In genomic region chr10:74419491-74420466, GRCh38 we compare ENCODE assay signal across 8 cellular contexts.
DNase-seq lines count a peak whose midpoint lies in the region; ATAC-seq and TF ChIP-seq lines count a peak whose summit lies in the region.

No MANE protein-coding gene starts in this region.

- no peak for TF ChIP-seq POLR2A in IMR-90 (IDR thresholded peaks at IDR 0.05; ENCODE audit: low read depth, low read length)

- no peak overlapping the region for H3K9ac ChIP-seq in IMR-90 (ENCODE audit: low read depth, low read length)
- H3K9ac ChIP-seq in SK-N-MC (ENCODE audit: insufficient read length): no peak overlapping the region

- peak overlapping the region; percentile 13; the same call in 1 of the 2 replicates for H3K18ac ChIP-seq in IMR-90 (ENCODE audit: low read depth, low read length)

- H3K9me3 ChIP-seq in IMR-90 (ENCODE audit: control insufficient read depth, insufficient read depth, low read length) (peaks cover 2% of the 10 kb centered on the region; the same call in 1 of the 2 replicates), SK-N-MC (ENCODE audit: low read depth, low read length) (no peaks in the 10 kb centered on the region)

- H3K14ac ChIP-seq in IMR-90 (replicated peaks; ENCODE audit: low read depth, low read length): no peak overlapping the region

- peaks cover 10% of the 10 kb centered on the region for H3K36me3 Mint-ChIP-seq in endothelial cell (ENCODE audit: low read depth, unreplicated experiment)
- H3K36me3 Mint-ChIP-seq in progenitor cell of endocrine pancreas (ENCODE audit: insufficient read depth): peaks cover 12% of the 10 kb centered on the region
- H3K36me3 Mint-ChIP-seq in activated T-helper 2 cell treated with anti-CD3 and anti-CD28 coated beads, Interferon-gamma antibody, Interleukin-2, Interleukin-4, amounts not matched to agents 10 μg/mL and 5 μg/mL and 100 μg/mL, durations not matched to agents 14 hours and 24 hours and 36 hours (ENCODE audit: low read depth): peaks cover 3% of the 10 kb centered on the region

- H2BK5ac ChIP-seq in IMR-90 (ENCODE audit: low read depth, low read length, poor library complexity, severe bottlenecking): no peak overlapping the region

- no peak overlapping the region for H2AK5ac ChIP-seq in IMR-90 (ENCODE audit: low read depth, low read length)

- no peak overlapping the region; a peak in 1 of 4 replicates for H4K8ac ChIP-seq in IMR-90 (ENCODE audit: low read depth in 2 of 2, low read length in 2 of 2)

- WGBS in IMR-90 (ENCODE audit: extremely low coverage in 2 of 2, insufficient read length in 1 of 2), 2 experiments: no CpG with 5 or more reads among the region's 3 CpGs

- H3K79me1 ChIP-seq in IMR-90 (ENCODE audit: low read depth in 1 of 2, low read length in 2 of 2): peaks cover 7 to 14% of the 10 kb centered on the region in 2 experiments; a peak in 2 of 4 replicates

- peak; percentile 40; the same call in 1 of the 2 replicates for TF ChIP-seq RAD21 in IMR-90 (IDR thresholded peaks at IDR 0.05; ENCODE audit: low read length)

- peaks cover 27% of the 10 kb centered on the region for H3K4me1 Mint-ChIP-seq in endothelial cell (ENCODE audit: unreplicated experiment)
- H3K4me1 Mint-ChIP-seq in progenitor cell of endocrine pancreas (ENCODE audit: low read depth): peaks cover 25% of the 10 kb centered on the region
- peaks cover 8% of the 10 kb centered on the region for H3K4me1 Mint-ChIP-seq in activated T-helper 2 cell treated with anti-CD3 and anti-CD28 coated beads, Interferon-gamma antibody, Interleukin-2, Interleukin-4, amounts not matched to agents 10 μg/mL and 5 μg/mL and 100 μg/mL, durations not matched to agents 14 hours and 24 hours and 36 hours (ENCODE audit: low read depth)

- H3K4me3 Mint-ChIP-seq in endothelial cell (ENCODE audit: unreplicated experiment) (no peak overlapping the region), progenitor cell of endocrine pancreas (ENCODE audit: low read depth) (no peak overlapping the region)
- no peak overlapping the region for H3K4me3 Mint-ChIP-seq in activated T-helper 2 cell treated with anti-CD3 and anti-CD28 coated beads, Interferon-gamma antibody, Interleukin-2, Interleukin-4, amounts not matched to agents 10 μg/mL and 5 μg/mL and 100 μg/mL, durations not matched to agents 14 hours and 24 hours and 36 hours (ENCODE audit: low read depth)

- POLR2A ChIA-PET in IMR-90 (lab: Charles Lee; ENCODE audit: unreplicated experiment): no interaction called here

- peaks cover 4% of the 10 kb centered on the region; the same call in 1 of the 2 replicates for H3K9me1 ChIP-seq in IMR-90 (ENCODE audit: insufficient read depth, low read length)

- no peak overlapping the region for H2AK9ac ChIP-seq in IMR-90 (replicated peaks; ENCODE audit: low read depth, low read length, poor library complexity)

- no TSS peak for BruUV-seq in IMR-90 (replicated peaks; lab: Mats Ljungman, UMichigan)

- peak; percentile 20 for DNase-seq in D341Med (ENCODE audit: low spot score)
- DNase-seq in IMR-90: peak; percentile 19
- no peak for DNase-seq in SK-N-MC (ENCODE audit: low read depth, low spot score)
- DNase-seq in endothelial cell (ENCODE audit: low spot score): peak; percentile 18
- DNase-seq in progenitor cell of endocrine pancreas (ENCODE audit: low spot score, unreplicated experiment): no peak
- no peak for DNase-seq in activated T-helper 2 cell treated with anti-CD3 and anti-CD28 coated beads, Interferon-gamma antibody, Interleukin-2, Interleukin-4, amounts not matched to agents 10 μg/mL and 5 μg/mL and 100 μg/mL, durations not matched to agents 14 hours and 24 hours and 36 hours (ENCODE audit: low spot score)

- H3K27me3 Mint-ChIP-seq in endothelial cell (ENCODE audit: unreplicated experiment): no peaks in the 10 kb centered on the region
- H3K27me3 Mint-ChIP-seq in progenitor cell of endocrine pancreas: no peaks in the 10 kb centered on the region
- no peaks in the 10 kb centered on the region for H3K27me3 Mint-ChIP-seq in activated T-helper 2 cell treated with anti-CD3 and anti-CD28 coated beads, Interferon-gamma antibody, Interleukin-2, Interleukin-4, amounts not matched to agents 10 μg/mL and 5 μg/mL and 100 μg/mL, durations not matched to agents 14 hours and 24 hours and 36 hours (ENCODE audit: low read depth)

- no peak overlapping the region for H2BK20ac ChIP-seq in IMR-90 (ENCODE audit: low read depth, low read length)

- no peaks in the 10 kb centered on the region for H3K36me3 ChIP-seq in IMR-90 (ENCODE audit: control insufficient read depth, insufficient read depth, low read length)
- H3K36me3 ChIP-seq in SK-N-MC (ENCODE audit: insufficient read depth, low read length): no peaks in the 10 kb centered on the region

- no peak overlapping the region for H3K27ac ChIP-seq in IMR-90 (ENCODE audit: insufficient read depth, low read length)
- peak overlapping the region; percentile 75 for H3K27ac ChIP-seq in SK-N-MC

- no peak overlapping the region for H3K56ac ChIP-seq in IMR-90 (ENCODE audit: extremely low read depth, insufficient read depth, low read length)

- dilution Hi-C loops in IMR-90 (cut with HindIII; ENCODE audit: low sequenced_read_pairs, unreplicated experiment): no loop called here

- in situ Hi-C loops in IMR-90 (cut with MboI; ENCODE audit: low sequenced_read_pairs): no loop called here

- no peaks in the 10 kb centered on the region; the same call in 1 of the 2 replicates for H3K4me1 ChIP-seq in IMR-90 (ENCODE audit: control insufficient read depth, insufficient read depth, low read length)

- H3K23ac ChIP-seq in IMR-90 (ENCODE audit: low read depth, low read length): no peak overlapping the region

- ATAC-seq in IMR-90 (ENCODE audit: low read depth) (no peak), GM18861 (IDR thresholded peaks at IDR 0.05; ENCODE audit: unreplicated experiment) (no peak), GM18870 (IDR thresholded peaks at IDR 0.05; ENCODE audit: unreplicated experiment) (no peak)

- H3K27me3 ChIP-seq in IMR-90 (ENCODE audit: control insufficient read depth, insufficient read depth, low read length): no peaks in the 10 kb centered on the region

- no peak overlapping the region for H3K4me2 ChIP-seq in IMR-90 (ENCODE audit: low read depth, low read length)

- intact Hi-C loops in IMR-90 (cut with micrococcal nuclease): no loop called here
- intact Hi-C loops in activated T-helper 2 cell treated with anti-CD3 and anti-CD28 coated beads, Interferon-gamma antibody, Interleukin-2, Interleukin-4, amounts not matched to agents 10 μg/mL and 5 μg/mL and 100 μg/mL, durations not matched to agents 14 hours and 24 hours and 36 hours (cut with micrococcal nuclease): loop anchor here (1.0 kb wide), 1 partner anchor 603 kb away; no protein-coding TSS in a partner anchor

- peak overlapping the region; percentile 17; the same call in 1 of the 2 replicates for H4K5ac ChIP-seq in IMR-90 (ENCODE audit: low read depth, low read length)

- H2BK120ac ChIP-seq in IMR-90 (ENCODE audit: low read depth, low read length): no peak overlapping the region

- H3K27ac Mint-ChIP-seq in endothelial cell (ENCODE audit: unreplicated experiment) (peak overlapping the region; percentile 76), progenitor cell of endocrine pancreas (peak overlapping the region; percentile 95)
- H3K27ac Mint-ChIP-seq in activated T-helper 2 cell treated with anti-CD3 and anti-CD28 coated beads, Interferon-gamma antibody, Interleukin-2, Interleukin-4, amounts not matched to agents 10 μg/mL and 5 μg/mL and 100 μg/mL, durations not matched to agents 14 hours and 24 hours and 36 hours: no peak overlapping the region

- H3K9me3 Mint-ChIP-seq in endothelial cell (ENCODE audit: unreplicated experiment) (no peaks in the 10 kb centered on the region), progenitor cell of endocrine pancreas (ENCODE audit: low read depth) (peaks cover 17% of the 10 kb centered on the region)
- H3K9me3 Mint-ChIP-seq in activated T-helper 2 cell treated with anti-CD3 and anti-CD28 coated beads, Interferon-gamma antibody, Interleukin-2, Interleukin-4, amounts not matched to agents 10 μg/mL and 5 μg/mL and 100 μg/mL, durations not matched to agents 14 hours and 24 hours and 36 hours: no peaks in the 10 kb centered on the region

- H2AFZ ChIP-seq in IMR-90 (replicated peaks; ENCODE audit: low read length, poor library complexity): no peak overlapping the region

- peak; percentile 39 for TF ChIP-seq CTCF in IMR-90 (conservative IDR thresholded peaks at IDR 0.05; ENCODE audit: low read depth, low read length)
- TF ChIP-seq CTCF in endothelial cell (IDR thresholded peaks at IDR 0.05; ENCODE audit: unreplicated experiment): peak; percentile 79
- peak; percentile 45 for TF ChIP-seq CTCF in progenitor cell of endocrine pancreas (IDR thresholded peaks at IDR 0.05; ENCODE audit: unreplicated experiment)

- H3K4ac ChIP-seq in IMR-90 (ENCODE audit: low read depth, low read length): no peak overlapping the region

- H4K91ac ChIP-seq in IMR-90 (ENCODE audit: insufficient read depth, low read depth, low read length): no peak overlapping the region

- no peaks in the 10 kb centered on the region for H4K20me1 ChIP-seq in IMR-90 (ENCODE audit: insufficient read depth, low read length)

- H2BK15ac ChIP-seq in IMR-90 (ENCODE audit: low read depth, low read length): no peak overlapping the region; the same call in 2 of the 3 replicates

- no peak overlapping the region for H3K4me3 ChIP-seq in IMR-90 (ENCODE audit: insufficient read depth, low read depth, low read length)
- H3K4me3 ChIP-seq in SK-N-MC: no peak overlapping the region

- CTCF ChIA-PET in IMR-90 (lab: Yijun Ruan, JAX): interaction anchor here (0.7 to 1.9 kb wide), 6 partner anchors 9 to 816 kb away, joined by 3 to 5 read pairs (median 4); partner anchors contain the start of gene COMTD1

TF ChIP-seq in IMR-90, 13 proteins besides CTCF, POLR2A, EP300 and RAD21:
- TF ChIP-seq FOS (IDR thresholded peaks at IDR 0.05; ENCODE audit: low read depth, low read length) (no peak), SMC3 (IDR thresholded peaks at IDR 0.05; ENCODE audit: low read depth, low read length) (peak; percentile 47)
- TF ChIP-seq, protein P1, sequence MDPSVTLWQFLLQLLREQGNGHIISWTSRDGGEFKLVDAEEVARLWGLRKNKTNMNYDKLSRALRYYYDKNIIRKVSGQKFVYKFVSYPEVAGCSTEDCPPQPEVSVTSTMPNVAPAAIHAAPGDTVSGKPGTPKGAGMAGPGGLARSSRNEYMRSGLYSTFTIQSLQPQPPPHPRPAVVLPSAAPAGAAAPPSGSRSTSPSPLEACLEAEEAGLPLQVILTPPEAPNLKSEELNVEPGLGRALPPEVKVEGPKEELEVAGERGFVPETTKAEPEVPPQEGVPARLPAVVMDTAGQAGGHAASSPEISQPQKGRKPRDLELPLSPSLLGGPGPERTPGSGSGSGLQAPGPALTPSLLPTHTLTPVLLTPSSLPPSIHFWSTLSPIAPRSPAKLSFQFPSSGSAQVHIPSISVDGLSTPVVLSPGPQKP (IDR thresholded peaks at IDR 0.05; ENCODE audit: borderline replicate concordance, low read depth, low read length): no peak

Comparison
In these comparisons a context has a peak if more than half of its experiments do, and no peak if none do; other contexts are left out.
1. DNase-seq: peak in D341Med (single experiment), IMR-90 (single experiment) and endothelial cell (single experiment); none in SK-N-MC (single experiment), progenitor cell of endocrine pancreas (single experiment) and activated T-helper 2 cell treated with anti-CD3 and anti-CD28 coated beads, Interferon-gamma antibody, Interleukin-2, Interleukin-4, amounts not matched to agents 10 μg/mL and 5 μg/mL and 100 μg/mL, durations not matched to agents 14 hours and 24 hours and 36 hours (single experiment).
2. Peak in every context shown above with its lines, with median percentiles within 50 percentile points of each other: CTCF ChIP-seq.